Comparison of ENCODE assay signal across 8 cellular contexts in the genomic region with DNA sequence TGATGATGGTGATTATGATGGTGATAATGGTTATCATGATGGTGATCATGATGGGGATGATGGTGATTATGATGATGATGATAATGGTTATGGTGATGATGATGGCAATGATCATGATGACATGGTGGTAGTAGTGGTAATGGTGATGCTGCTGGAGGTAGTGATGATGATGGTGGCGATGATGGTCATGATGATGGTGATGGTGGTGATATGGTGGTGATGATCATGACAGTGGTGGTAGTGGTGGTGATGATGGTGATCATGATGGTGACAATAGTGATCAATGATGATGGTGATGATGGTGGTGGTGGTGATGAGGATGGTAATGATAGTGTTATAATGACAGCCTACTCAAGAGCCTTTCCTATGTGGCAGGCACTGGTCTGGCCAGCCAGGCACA. TPM values are rescaled to one million over a fixed set of nuclear protein-coding genes. Genes with fewer than 3 reads are reported as not detected.
"Had no signal": no experiment of that assay in that cellular context is flagged by ENCODE, and none has a peak within 500 bp of the region (broad histone marks: within the 10 kb centered on the region; RNA-seq: fewer than 3 reads in every experiment).

No MANE protein-coding gene starts in this region.

- H3K4me3 ChIP-seq: GM23338, HAP-1, K562 had no signal

- H2AFZ ChIP-seq: GM23338 had no signal

- H3K4me2 ChIP-seq: GM23338 had no signal

- H3K9me3 ChIP-seq: HAP-1 had no signal

- DNase-seq: H7, IMR-90, KG1 had no signal

- H3K36me3 ChIP-seq: HAP-1 had no signal

- H3K4me1 ChIP-seq: HAP-1 had no signal

- FAIRE-seq: K562 had no signal

- ATAC-seq: GM23338, HCT116, K562 had no signal

RNA-seq across cellular contexts. Expression of gene DPYSL4, which starts 31.8 kb away (rescaled TPM):
- total RNA-seq: HT-29, K562 had no signal
